In genomic region chr1:27816921-27817630, GRCh38 we compare ENCODE assay signal across 1 cellular context.
TF ChIP-seq lines count a peak whose summit lies in the region.

No MANE protein-coding gene starts in this region.

TF ChIP-seq in HepG2, 621 proteins besides CTCF, POLR2A, EP300 and RAD21 (continued from another document):
- TF ChIP-seq ZNF142 (CRISPR knock-in tag; IDR thresholded peaks at IDR 0.05) (no peak), ZNF30 (CRISPR knock-in tag; IDR thresholded peaks at IDR 0.05) (no peak), TCF7 (IDR thresholded peaks at IDR 0.05; ENCODE audit: low read depth) (peak; percentile 24; the same call in 1 of the 2 replicates), GPN1 (CRISPR knock-in tag; IDR thresholded peaks at IDR 0.05; ENCODE audit: borderline replicate concordance) (no peak), ZFY (CRISPR knock-in tag; IDR thresholded peaks at IDR 0.05) (peak; percentile 53; the same call in 1 of the 2 replicates), SOX6 (IDR thresholded peaks at IDR 0.05) (no peak), SOX6 (CRISPR knock-in tag; IDR thresholded peaks at IDR 0.05) (peak; percentile 84), ZNF709 (CRISPR knock-in tag; IDR thresholded peaks at IDR 0.05) (no peak), RFX5 (IDR thresholded peaks at IDR 0.05; ENCODE audit: low read depth, low read length) (0 out of 2 replicates have a peak, but pooled peaks have one; percentile 14), SP140L (CRISPR knock-in tag; IDR thresholded peaks at IDR 0.05; ENCODE audit: borderline replicate concordance) (no peak), SIX1 (CRISPR knock-in tag; IDR thresholded peaks at IDR 0.05; ENCODE audit: borderline replicate concordance) (peak; percentile 38; the same call in 1 of the 2 replicates), SP1 (IDR thresholded peaks at IDR 0.05) (no peak), SP1 (CRISPR knock-in tag; IDR thresholded peaks at IDR 0.05) (no peak), REPIN1 (CRISPR knock-in tag; IDR thresholded peaks at IDR 0.05; ENCODE audit: borderline replicate concordance, low read depth) (peak; percentile 57; the same call in 1 of the 2 replicates), ZNF264 (CRISPR knock-in tag; IDR thresholded peaks at IDR 0.05) (no peak), JDP2 (CRISPR knock-in tag; IDR thresholded peaks at IDR 0.05; ENCODE audit: borderline replicate concordance) (no peak), DMAP1 (CRISPR knock-in tag; IDR thresholded peaks at IDR 0.05) (0 out of 2 replicates have a peak, but pooled peaks have one; percentile 37), TAF15 (IDR thresholded peaks at IDR 0.05; ENCODE audit: low read depth, low read length, poor library complexity, severe bottlenecking) (no peak), ZNF7 (CRISPR knock-in tag; IDR thresholded peaks at IDR 0.05) (no peak), HDAC1 (CRISPR knock-in tag; IDR thresholded peaks at IDR 0.05) (peak; percentile 66; the same call in 1 of the 2 replicates), ZNF225 (CRISPR knock-in tag; IDR thresholded peaks at IDR 0.05) (no peak), ZNF318 (CRISPR knock-in tag; IDR thresholded peaks at IDR 0.05) (no peak), HIVEP1 (CRISPR knock-in tag; IDR thresholded peaks at IDR 0.05) (no peak), CSRNP1 (CRISPR knock-in tag; IDR thresholded peaks at IDR 0.05) (no peak), CREM (IDR thresholded peaks at IDR 0.05) (peak; percentile 46; the same call in 1 of the 2 replicates), CREM (CRISPR knock-in tag; IDR thresholded peaks at IDR 0.05) (no peak), ZNF446 (CRISPR knock-in tag; IDR thresholded peaks at IDR 0.05) (no peak), ZNF564 (CRISPR knock-in tag; IDR thresholded peaks at IDR 0.05) (no peak), MYC (CRISPR knock-in tag; IDR thresholded peaks at IDR 0.05; ENCODE audit: borderline replicate concordance) (no peak)
- TF ChIP-seq, protein P1, sequence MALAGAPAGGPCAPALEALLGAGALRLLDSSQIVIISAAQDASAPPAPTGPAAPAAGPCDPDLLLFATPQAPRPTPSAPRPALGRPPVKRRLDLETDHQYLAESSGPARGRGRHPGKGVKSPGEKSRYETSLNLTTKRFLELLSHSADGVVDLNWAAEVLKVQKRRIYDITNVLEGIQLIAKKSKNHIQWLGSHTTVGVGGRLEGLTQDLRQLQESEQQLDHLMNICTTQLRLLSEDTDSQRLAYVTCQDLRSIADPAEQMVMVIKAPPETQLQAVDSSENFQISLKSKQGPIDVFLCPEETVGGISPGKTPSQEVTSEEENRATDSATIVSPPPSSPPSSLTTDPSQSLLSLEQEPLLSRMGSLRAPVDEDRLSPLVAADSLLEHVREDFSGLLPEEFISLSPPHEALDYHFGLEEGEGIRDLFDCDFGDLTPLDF (CRISPR knock-in tag; IDR thresholded peaks at IDR 0.05), result no peak
- TF ChIP-seq, protein P2, sequence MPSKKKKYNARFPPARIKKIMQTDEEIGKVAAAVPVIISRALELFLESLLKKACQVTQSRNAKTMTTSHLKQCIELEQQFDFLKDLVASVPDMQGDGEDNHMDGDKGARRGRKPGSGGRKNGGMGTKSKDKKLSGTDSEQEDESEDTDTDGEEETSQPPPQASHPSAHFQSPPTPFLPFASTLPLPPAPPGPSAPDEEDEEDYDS (CRISPR knock-in tag; IDR thresholded peaks at IDR 0.05), result peak; percentile 22; the same call in 1 of the 2 replicates
